ENCODE assay signal across 1 cellular context in the genomic region with DNA sequence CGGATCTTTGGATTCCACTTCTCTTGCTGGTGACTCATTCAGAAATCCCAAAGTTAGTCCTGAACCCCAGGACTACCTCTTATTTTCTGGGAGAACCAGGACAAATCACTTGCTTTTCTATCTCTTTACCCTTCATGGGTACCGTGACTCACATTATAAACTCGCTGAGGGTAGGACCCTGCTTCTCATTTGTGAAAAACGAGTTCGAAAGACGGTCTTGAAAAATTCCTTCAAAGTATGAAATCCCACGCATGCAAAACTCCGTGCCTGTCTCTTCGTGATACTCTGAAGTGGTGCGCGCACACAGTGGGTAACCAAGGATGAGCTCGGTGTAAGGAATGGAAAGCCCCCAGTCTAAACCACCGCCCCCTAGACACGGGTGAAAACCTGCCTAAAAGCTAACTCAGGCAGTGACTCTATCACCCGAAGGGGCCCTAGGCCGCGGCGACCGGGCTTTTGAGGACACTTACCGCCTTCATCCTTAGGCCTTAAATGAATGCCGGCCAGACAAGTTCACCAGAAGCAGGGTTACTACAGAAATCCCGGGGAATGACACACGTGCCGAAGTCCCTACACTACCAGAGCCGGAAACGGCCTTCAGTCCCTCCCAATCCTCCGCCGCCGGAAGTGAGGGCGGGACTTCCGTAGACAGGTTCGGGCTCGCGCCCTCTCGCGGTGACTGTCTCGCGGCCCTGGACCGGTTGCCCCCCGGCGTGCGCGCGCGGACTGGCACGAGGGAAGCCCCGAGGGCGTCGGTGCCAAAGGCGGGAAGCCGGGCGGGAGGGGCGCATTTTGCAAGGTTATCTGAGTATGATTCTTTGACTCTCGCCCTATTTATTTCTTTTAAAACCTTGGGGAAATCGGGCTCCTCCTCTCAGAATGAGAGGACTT.
TF ChIP-seq lines count a peak whose summit lies in the region.

A gene with protein sequence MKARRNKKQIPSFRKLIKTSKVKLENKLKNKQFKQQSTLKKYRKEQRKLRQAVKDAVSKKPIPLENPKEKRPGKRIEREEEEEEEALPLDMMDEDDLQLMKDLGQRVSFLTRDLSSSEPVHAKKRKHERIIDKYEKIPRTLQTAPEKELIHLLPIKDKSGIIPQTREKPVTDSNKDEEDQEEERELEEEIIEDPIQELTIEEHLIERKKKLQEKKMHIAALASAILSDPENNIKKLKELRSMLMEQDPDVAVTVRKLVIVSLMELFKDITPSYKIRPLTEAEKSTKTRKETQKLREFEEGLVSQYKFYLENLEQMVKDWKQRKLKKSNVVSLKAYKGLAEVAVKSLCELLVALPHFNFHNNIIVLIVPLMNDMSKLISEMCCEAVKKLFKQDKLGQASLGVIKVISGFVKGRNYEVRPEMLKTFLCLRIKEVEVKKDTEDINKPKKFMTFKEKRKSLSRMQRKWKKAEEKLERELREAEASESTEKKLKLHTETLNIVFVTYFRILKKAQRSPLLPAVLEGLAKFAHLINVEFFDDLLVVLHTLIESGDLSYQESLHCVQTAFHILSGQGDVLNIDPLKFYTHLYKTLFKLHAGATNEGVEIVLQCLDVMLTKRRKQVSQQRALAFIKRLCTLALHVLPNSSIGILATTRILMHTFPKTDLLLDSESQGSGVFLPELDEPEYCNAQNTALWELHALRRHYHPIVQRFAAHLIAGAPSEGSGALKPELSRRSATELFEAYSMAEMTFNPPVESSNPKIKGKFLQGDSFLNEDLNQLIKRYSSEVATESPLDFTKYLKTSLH (minus strand): TSS at position 580 of the 891 bp plus-strand sequence. CDS start 101 bp downstream, at position 479.

TF ChIP-seq in K562, 482 proteins besides CTCF, POLR2A, EP300 and RAD21 (continued from another document and continues in another):
- TF ChIP-seq, protein P1, sequence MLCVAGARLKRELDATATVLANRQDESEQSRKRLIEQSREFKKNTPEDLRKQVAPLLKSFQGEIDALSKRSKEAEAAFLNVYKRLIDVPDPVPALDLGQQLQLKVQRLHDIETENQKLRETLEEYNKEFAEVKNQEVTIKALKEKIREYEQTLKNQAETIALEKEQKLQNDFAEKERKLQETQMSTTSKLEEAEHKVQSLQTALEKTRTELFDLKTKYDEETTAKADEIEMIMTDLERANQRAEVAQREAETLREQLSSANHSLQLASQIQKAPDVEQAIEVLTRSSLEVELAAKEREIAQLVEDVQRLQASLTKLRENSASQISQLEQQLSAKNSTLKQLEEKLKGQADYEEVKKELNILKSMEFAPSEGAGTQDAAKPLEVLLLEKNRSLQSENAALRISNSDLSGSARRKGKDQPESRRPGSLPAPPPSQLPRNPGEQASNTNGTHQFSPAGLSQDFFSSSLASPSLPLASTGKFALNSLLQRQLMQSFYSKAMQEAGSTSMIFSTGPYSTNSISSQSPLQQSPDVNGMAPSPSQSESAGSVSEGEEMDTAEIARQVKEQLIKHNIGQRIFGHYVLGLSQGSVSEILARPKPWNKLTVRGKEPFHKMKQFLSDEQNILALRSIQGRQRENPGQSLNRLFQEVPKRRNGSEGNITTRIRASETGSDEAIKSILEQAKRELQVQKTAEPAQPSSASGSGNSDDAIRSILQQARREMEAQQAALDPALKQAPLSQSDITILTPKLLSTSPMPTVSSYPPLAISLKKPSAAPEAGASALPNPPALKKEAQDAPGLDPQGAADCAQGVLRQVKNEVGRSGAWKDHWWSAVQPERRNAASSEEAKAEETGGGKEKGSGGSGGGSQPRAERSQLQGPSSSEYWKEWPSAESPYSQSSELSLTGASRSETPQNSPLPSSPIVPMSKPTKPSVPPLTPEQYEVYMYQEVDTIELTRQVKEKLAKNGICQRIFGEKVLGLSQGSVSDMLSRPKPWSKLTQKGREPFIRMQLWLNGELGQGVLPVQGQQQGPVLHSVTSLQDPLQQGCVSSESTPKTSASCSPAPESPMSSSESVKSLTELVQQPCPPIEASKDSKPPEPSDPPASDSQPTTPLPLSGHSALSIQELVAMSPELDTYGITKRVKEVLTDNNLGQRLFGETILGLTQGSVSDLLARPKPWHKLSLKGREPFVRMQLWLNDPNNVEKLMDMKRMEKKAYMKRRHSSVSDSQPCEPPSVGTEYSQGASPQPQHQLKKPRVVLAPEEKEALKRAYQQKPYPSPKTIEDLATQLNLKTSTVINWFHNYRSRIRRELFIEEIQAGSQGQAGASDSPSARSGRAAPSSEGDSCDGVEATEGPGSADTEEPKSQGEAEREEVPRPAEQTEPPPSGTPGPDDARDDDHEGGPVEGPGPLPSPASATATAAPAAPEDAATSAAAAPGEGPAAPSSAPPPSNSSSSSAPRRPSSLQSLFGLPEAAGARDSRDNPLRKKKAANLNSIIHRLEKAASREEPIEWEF (CRISPR knock-in tag; IDR thresholded peaks at IDR 0.05) = no peak
- TF ChIP-seq, protein P2, sequence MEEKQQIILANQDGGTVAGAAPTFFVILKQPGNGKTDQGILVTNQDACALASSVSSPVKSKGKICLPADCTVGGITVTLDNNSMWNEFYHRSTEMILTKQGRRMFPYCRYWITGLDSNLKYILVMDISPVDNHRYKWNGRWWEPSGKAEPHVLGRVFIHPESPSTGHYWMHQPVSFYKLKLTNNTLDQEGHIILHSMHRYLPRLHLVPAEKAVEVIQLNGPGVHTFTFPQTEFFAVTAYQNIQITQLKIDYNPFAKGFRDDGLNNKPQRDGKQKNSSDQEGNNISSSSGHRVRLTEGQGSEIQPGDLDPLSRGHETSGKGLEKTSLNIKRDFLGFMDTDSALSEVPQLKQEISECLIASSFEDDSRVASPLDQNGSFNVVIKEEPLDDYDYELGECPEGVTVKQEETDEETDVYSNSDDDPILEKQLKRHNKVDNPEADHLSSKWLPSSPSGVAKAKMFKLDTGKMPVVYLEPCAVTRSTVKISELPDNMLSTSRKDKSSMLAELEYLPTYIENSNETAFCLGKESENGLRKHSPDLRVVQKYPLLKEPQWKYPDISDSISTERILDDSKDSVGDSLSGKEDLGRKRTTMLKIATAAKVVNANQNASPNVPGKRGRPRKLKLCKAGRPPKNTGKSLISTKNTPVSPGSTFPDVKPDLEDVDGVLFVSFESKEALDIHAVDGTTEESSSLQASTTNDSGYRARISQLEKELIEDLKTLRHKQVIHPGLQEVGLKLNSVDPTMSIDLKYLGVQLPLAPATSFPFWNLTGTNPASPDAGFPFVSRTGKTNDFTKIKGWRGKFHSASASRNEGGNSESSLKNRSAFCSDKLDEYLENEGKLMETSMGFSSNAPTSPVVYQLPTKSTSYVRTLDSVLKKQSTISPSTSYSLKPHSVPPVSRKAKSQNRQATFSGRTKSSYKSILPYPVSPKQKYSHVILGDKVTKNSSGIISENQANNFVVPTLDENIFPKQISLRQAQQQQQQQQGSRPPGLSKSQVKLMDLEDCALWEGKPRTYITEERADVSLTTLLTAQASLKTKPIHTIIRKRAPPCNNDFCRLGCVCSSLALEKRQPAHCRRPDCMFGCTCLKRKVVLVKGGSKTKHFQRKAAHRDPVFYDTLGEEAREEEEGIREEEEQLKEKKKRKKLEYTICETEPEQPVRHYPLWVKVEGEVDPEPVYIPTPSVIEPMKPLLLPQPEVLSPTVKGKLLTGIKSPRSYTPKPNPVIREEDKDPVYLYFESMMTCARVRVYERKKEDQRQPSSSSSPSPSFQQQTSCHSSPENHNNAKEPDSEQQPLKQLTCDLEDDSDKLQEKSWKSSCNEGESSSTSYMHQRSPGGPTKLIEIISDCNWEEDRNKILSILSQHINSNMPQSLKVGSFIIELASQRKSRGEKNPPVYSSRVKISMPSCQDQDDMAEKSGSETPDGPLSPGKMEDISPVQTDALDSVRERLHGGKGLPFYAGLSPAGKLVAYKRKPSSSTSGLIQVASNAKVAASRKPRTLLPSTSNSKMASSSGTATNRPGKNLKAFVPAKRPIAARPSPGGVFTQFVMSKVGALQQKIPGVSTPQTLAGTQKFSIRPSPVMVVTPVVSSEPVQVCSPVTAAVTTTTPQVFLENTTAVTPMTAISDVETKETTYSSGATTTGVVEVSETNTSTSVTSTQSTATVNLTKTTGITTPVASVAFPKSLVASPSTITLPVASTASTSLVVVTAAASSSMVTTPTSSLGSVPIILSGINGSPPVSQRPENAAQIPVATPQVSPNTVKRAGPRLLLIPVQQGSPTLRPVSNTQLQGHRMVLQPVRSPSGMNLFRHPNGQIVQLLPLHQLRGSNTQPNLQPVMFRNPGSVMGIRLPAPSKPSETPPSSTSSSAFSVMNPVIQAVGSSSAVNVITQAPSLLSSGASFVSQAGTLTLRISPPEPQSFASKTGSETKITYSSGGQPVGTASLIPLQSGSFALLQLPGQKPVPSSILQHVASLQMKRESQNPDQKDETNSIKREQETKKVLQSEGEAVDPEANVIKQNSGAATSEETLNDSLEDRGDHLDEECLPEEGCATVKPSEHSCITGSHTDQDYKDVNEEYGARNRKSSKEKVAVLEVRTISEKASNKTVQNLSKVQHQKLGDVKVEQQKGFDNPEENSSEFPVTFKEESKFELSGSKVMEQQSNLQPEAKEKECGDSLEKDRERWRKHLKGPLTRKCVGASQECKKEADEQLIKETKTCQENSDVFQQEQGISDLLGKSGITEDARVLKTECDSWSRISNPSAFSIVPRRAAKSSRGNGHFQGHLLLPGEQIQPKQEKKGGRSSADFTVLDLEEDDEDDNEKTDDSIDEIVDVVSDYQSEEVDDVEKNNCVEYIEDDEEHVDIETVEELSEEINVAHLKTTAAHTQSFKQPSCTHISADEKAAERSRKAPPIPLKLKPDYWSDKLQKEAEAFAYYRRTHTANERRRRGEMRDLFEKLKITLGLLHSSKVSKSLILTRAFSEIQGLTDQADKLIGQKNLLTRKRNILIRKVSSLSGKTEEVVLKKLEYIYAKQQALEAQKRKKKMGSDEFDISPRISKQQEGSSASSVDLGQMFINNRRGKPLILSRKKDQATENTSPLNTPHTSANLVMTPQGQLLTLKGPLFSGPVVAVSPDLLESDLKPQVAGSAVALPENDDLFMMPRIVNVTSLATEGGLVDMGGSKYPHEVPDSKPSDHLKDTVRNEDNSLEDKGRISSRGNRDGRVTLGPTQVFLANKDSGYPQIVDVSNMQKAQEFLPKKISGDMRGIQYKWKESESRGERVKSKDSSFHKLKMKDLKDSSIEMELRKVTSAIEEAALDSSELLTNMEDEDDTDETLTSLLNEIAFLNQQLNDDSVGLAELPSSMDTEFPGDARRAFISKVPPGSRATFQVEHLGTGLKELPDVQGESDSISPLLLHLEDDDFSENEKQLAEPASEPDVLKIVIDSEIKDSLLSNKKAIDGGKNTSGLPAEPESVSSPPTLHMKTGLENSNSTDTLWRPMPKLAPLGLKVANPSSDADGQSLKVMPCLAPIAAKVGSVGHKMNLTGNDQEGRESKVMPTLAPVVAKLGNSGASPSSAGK (IDR thresholded peaks at IDR 0.05) = peak; percentile 99
- TF ChIP-seq TAL1 (IDR thresholded peaks at IDR 0.05) = no peak
- TF ChIP-seq E2F3 (CRISPR knock-in tag; IDR thresholded peaks at IDR 0.05) = peak; percentile 76
- TF ChIP-seq, protein P3, sequence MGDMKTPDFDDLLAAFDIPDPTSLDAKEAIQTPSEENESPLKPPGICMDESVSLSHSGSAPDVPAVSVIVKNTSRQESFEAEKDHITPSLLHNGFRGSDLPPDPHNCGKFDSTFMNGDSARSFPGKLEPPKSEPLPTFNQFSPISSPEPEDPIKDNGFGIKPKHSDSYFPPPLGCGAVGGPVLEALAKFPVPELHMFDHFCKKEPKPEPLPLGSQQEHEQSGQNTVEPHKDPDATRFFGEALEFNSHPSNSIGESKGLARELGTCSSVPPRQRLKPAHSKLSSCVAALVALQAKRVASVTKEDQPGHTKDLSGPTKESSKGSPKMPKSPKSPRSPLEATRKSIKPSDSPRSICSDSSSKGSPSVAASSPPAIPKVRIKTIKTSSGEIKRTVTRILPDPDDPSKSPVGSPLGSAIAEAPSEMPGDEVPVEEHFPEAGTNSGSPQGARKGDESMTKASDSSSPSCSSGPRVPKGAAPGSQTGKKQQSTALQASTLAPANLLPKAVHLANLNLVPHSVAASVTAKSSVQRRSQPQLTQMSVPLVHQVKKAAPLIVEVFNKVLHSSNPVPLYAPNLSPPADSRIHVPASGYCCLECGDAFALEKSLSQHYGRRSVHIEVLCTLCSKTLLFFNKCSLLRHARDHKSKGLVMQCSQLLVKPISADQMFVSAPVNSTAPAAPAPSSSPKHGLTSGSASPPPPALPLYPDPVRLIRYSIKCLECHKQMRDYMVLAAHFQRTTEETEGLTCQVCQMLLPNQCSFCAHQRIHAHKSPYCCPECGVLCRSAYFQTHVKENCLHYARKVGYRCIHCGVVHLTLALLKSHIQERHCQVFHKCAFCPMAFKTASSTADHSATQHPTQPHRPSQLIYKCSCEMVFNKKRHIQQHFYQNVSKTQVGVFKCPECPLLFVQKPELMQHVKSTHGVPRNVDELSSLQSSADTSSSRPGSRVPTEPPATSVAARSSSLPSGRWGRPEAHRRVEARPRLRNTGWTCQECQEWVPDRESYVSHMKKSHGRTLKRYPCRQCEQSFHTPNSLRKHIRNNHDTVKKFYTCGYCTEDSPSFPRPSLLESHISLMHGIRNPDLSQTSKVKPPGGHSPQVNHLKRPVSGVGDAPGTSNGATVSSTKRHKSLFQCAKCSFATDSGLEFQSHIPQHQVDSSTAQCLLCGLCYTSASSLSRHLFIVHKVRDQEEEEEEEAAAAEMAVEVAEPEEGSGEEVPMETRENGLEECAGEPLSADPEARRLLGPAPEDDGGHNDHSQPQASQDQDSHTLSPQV (IDR thresholded peaks at IDR 0.05) = peak; percentile 91
- peak; percentile 87 for TF ChIP-seq MXI1 (IDR thresholded peaks at IDR 0.05; ENCODE audit: low read depth, low read length)
- peak; percentile 14; the same call in 1 of the 2 replicates for TF ChIP-seq NFIC (IDR thresholded peaks at IDR 0.05)
- 0 out of 2 replicates have a peak, but pooled peaks have one; percentile 50 for TF ChIP-seq EHMT2 (IDR thresholded peaks at IDR 0.05)
- peak; percentile 62 for TF ChIP-seq TAF1 (IDR thresholded peaks at IDR 0.05; ENCODE audit: control insufficient read depth, extremely low read depth, insufficient read depth, low read length, severe bottlenecking)
- peak; percentile 85 for TF ChIP-seq CXXC5 (CRISPR knock-in tag; IDR thresholded peaks at IDR 0.05)
- TF ChIP-seq SMAD3 (CRISPR knock-in tag; conservative IDR thresholded peaks at IDR 0.05) = no peak
- TF ChIP-seq SIN3A (IDR thresholded peaks at IDR 0.05; ENCODE audit: borderline replicate concordance in 2 of 2, control insufficient read depth in 1 of 2, low read depth in 2 of 2, low read length in 2 of 2) = peak; percentile 71 to 78; a peak in 3 of 4 replicates
- TF ChIP-seq, protein P4, sequence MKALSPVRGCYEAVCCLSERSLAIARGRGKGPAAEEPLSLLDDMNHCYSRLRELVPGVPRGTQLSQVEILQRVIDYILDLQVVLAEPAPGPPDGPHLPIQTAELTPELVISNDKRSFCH (CRISPR knock-in tag; IDR thresholded peaks at IDR 0.05) = no peak
- TF ChIP-seq, protein P4 (tag; IDR thresholded peaks at IDR 0.05) = 0 out of 2 replicates have a peak, but pooled peaks have one; percentile 43
- peak; percentile 92 for TF ChIP-seq EP400 (IDR thresholded peaks at IDR 0.05)
- TF ChIP-seq RBM25 (IDR thresholded peaks at IDR 0.05; ENCODE audit: low read depth, low read length, severe bottlenecking) = no peak
